Comparison of ENCODE assay signal across 33 cellular contexts in genomic region chr18:57885931-57886330, GRCh38.
"Had no signal": no experiment of that assay in that cellular context is flagged by ENCODE, and none has a peak within 500 bp of the region (broad histone marks: within the 10 kb centered on the region; RNA-seq: fewer than 3 reads in every experiment).

No MANE protein-coding gene starts in this region.

- H3K4me1 ChIP-seq: adrenal gland, body of pancreas, colonic mucosa, SJCRH30 had no signal

- H3K9me3 ChIP-seq: adrenal gland, colonic mucosa, MG63, SJCRH30 had no signal

- H3K27ac ChIP-seq: adrenal gland, body of pancreas, colonic mucosa, PC-9, RWPE1, SJCRH30, SK-N-MC had no signal

- H3K27me3 Mint-ChIP-seq: central memory CD8-positive, alpha-beta T cell had no signal

- ATAC-seq: activated naive CD4-positive, alpha-beta T cell treated with anti-CD3 and anti-CD28 coated beads, Interleukin-2, amount 50 U/mL, for 72 hours; activated T-cell treated with anti-CD3 and anti-CD28 coated beads, Interleukin-2, amount 50 U/mL, for 4 hours; body of pancreas; WTC11 had no signal

- H3K36me3 ChIP-seq: adrenal gland, colonic mucosa, MG63, SJCRH30 had no signal

- H3K4me3 Mint-ChIP-seq: activated CD4-positive, alpha-beta memory T cell treated with anti-CD3 and anti-CD28 coated beads for 36 hours; activated naive CD4-positive, alpha-beta T cell treated with anti-CD3 and anti-CD28 coated beads for 36 hours; activated T-cell treated with anti-CD3 and anti-CD28 coated beads, Interleukin-2, amount 50 U/mL, for 4 hours; activated T-helper 1 cell treated with anti-CD3 and anti-CD28 coated beads, Interleukin-12 subunit alpha, Interleukin-12 subunit beta, Interleukin-2, Interleukin-4 antibody, amounts not matched to agents 30 ng/mL and 10 ng/mL and 1 ng/mL, durations not matched to agents 14 hours and 24 hours and 36 hours; central memory CD8-positive, alpha-beta T cell; T-helper 1 cell treated with Interleukin-12 subunit alpha and Interleukin-12 subunit beta and Interleukin-4 antibody, amounts not matched to agents 30 μg/mL and 1 μg/mL, for 36 hours; T-helper 2 cell treated with Interferon-gamma antibody and Interleukin-4, amounts not matched to agents 5 μg/mL and 100 μg/mL, for 36 hours; WTC11 had no signal

- DNase-seq: activated CD4-positive, alpha-beta memory T cell treated with anti-CD3 and anti-CD28 coated beads for 36 hours; activated CD4-positive, alpha-beta T cell treated with anti-CD3 and anti-CD28 coated beads for 4 hours; activated CD4-positive, alpha-beta T cell treated with anti-CD3 and anti-CD28 coated beads, Interleukin-2, amount 50 U/mL, for 1 hour; activated CD4-positive, CD25-positive, alpha-beta regulatory T cell treated with anti-CD3 and anti-CD28 coated beads, Interleukin-2, amount 50 U/mL, for 72 hours; activated CD8-positive, alpha-beta memory T cell treated with anti-CD3 and anti-CD28 coated beads, Interleukin-2, amount 50 U/mL, for 4 hours; activated gamma-delta T cell treated with Interleukin-2 at 50 U/mL for 16 hours; activated naive CD4-positive, alpha-beta T cell treated with anti-CD3 and anti-CD28 coated beads for 36 hours; activated T-cell treated with anti-CD3 and anti-CD28 coated beads for 4 hours; activated T-cell treated with anti-CD3 and anti-CD28 coated beads, Interleukin-2, amount 50 U/mL, for 4 hours; adrenal gland; body of pancreas; colonic mucosa; MG63; NCI-H1048; NCI-H1105 treated with DMSO at 0.1 percent for 48 hours; NCI-H1436; NCI-H1694 treated with DMSO at 0.1 percent for 48 hours; NCI-H2029; NCI-H345; NCI-H524 treated with DMSO at 0.1 percent for 48 hours; NCI-H748 treated with DMSO at 0.1 percent for 48 hours; NK-92 treated with Interleukin-12 subunit alpha and Interleukin-12 subunit beta, amount 100 ng/mL, for 24 hours; PC-9; Right ventricle myocardium superior; SJCRH30 had no signal

- H3K36me3 Mint-ChIP-seq: activated CD4-positive, alpha-beta memory T cell treated with anti-CD3 and anti-CD28 coated beads for 36 hours; activated naive CD4-positive, alpha-beta T cell treated with anti-CD3 and anti-CD28 coated beads, Interleukin-2, amount 50 U/mL, for 72 hours had no signal

- H3K27me3 ChIP-seq: adrenal gland, body of pancreas, colonic mucosa, MG63, SJCRH30 had no signal

- H3K4me3 ChIP-seq: adrenal gland, body of pancreas, colonic mucosa, MG63, PC-9, SJCRH30, SK-N-MC had no signal

- H3K27ac Mint-ChIP-seq: activated CD4-positive, alpha-beta memory T cell treated with anti-CD3 and anti-CD28 coated beads for 36 hours; activated naive CD4-positive, alpha-beta T cell treated with anti-CD3 and anti-CD28 coated beads for 36 hours; activated naive CD4-positive, alpha-beta T cell treated with anti-CD3 and anti-CD28 coated beads, Interleukin-2, amount 50 U/mL, for 72 hours; activated T-helper 1 cell treated with anti-CD3 and anti-CD28 coated beads, Interleukin-12 subunit alpha, Interleukin-12 subunit beta, Interleukin-2, Interleukin-4 antibody, amounts not matched to agents 30 ng/mL and 10 ng/mL and 1 ng/mL, durations not matched to agents 14 hours and 24 hours and 36 hours; T-helper 1 cell treated with Interleukin-12 subunit alpha and Interleukin-12 subunit beta and Interleukin-4 antibody, amounts not matched to agents 30 μg/mL and 1 μg/mL, for 36 hours; T-helper 2 cell treated with Interferon-gamma antibody and Interleukin-4, amounts not matched to agents 5 μg/mL and 100 μg/mL, for 36 hours; WTC11 had no signal

- H3K9me3 Mint-ChIP-seq: activated T-cell treated with anti-CD3 and anti-CD28 coated beads, Interleukin-2, amount 50 U/mL, for 4 hours; central memory CD8-positive, alpha-beta T cell; T-helper 2 cell treated with Interferon-gamma antibody and Interleukin-4, amounts not matched to agents 5 μg/mL and 100 μg/mL, for 36 hours had no signal

- H3K4me1 Mint-ChIP-seq: central memory CD8-positive, alpha-beta T cell; WTC11 had no signal
